8 cellular contexts compared by ENCODE assay signal in genomic region chr2:157480182-157480961, GRCh38. TPM values are rescaled to one million over a fixed set of nuclear protein-coding genes. Genes with fewer than 3 reads are reported as not detected.
DNase-seq lines count a peak whose midpoint lies in the region; ATAC-seq, FAIRE-seq and TF ChIP-seq lines count a peak whose summit lies in the region.
"Had no signal": no experiment of that assay in that cellular context is flagged by ENCODE, and none has a peak within 500 bp of the region (broad histone marks: within the 10 kb centered on the region; RNA-seq: fewer than 3 reads in every experiment).

No MANE protein-coding gene starts in this region.

- H3K9me3 ChIP-seq in kidney (ENCODE audit: control insufficient read depth in 1 of 2, low read length in 2 of 2), result no peaks in the 10 kb centered on the region
- H3K9me3 ChIP-seq: thoracic aorta had no signal

- H3K4me1 ChIP-seq in kidney (ENCODE audit: control insufficient read depth in 1 of 2, insufficient read depth in 1 of 2, low read depth in 1 of 2, low read length in 2 of 2), result peaks cover 0 to 2% of the 10 kb centered on the region in 2 donors

- H3K36me3 ChIP-seq in kidney (ENCODE audit: control insufficient read depth in 1 of 2, insufficient read depth in 2 of 2, low read length in 2 of 2), result no peaks in the 10 kb centered on the region
- H3K36me3 ChIP-seq: thoracic aorta had no signal

- H3K27ac ChIP-seq in kidney (ENCODE audit: low read depth in 2 of 2, low read length in 2 of 2), result no peak overlapping the region
- H3K27ac ChIP-seq: thoracic aorta had no signal

- H3K4me3 ChIP-seq in kidney (ENCODE audit: low read length in 2 of 2), result no peak overlapping the region
- H3K4me3 ChIP-seq: thoracic aorta had no signal

- no peak overlapping the region for H3K9ac ChIP-seq in kidney (ENCODE audit: low read length in 2 of 2)

- no peaks in the 10 kb centered on the region for H3K36me3 Mint-ChIP-seq in activated B cell treated with CpG ODN at 0.5 μM for 24 hours (ENCODE audit: low read depth)

- no peaks in the 10 kb centered on the region for H3K9me3 Mint-ChIP-seq in activated B cell treated with CpG ODN at 0.5 μM for 24 hours

- no peak overlapping the region for H3K4me3 Mint-ChIP-seq in activated B cell treated with CpG ODN at 0.5 μM for 24 hours

- ATAC-seq in GM18870 (IDR thresholded peaks at IDR 0.05; ENCODE audit: unreplicated experiment) (peak; percentile 79), HG02759 (IDR thresholded peaks at IDR 0.05; ENCODE audit: unreplicated experiment) (peak; percentile 92), activated B cell treated with CpG ODN at 0.5 μM for 24 hours (ENCODE audit: low read depth) (no peak)

- TF ChIP-seq CTCF in activated B cell treated with CpG ODN at 0.5 μM for 24 hours (IDR thresholded peaks at IDR 0.05) (no peak), kidney (IDR thresholded peaks at IDR 0.05; ENCODE audit: borderline replicate concordance, extremely low read depth, insufficient read depth) (no peak)

- POLR2A ChIA-PET in activated B cell treated with CpG ODN at 0.5 μM for 24 hours (lab: Charles Lee), result interaction anchor here (0.7 to 1.6 kb wide), 2 partner anchors 11 to 37 kb away, joined by 3 to 8 read pairs; no protein-coding TSS in a partner anchor

- no peaks in the 10 kb centered on the region for H3K27me3 Mint-ChIP-seq in activated B cell treated with CpG ODN at 0.5 μM for 24 hours

- no peak for FAIRE-seq in kidney (lab: Jason Lieb, UNC)

- no peak for DNase-seq in activated B cell treated with CpG ODN at 0.5 μM for 24 hours
- peak; percentile 57 for DNase-seq in kidney
- DNase-seq in DMS53 (lab: John Stamatoyannopoulos, UW), result no peak
- DNase-seq in kidney tubule cell (ENCODE audit: low spot score), result no peak
- no peak for DNase-seq in NCI-H748 treated with DMSO at 0.1 percent for 48 hours (lab: John Stamatoyannopoulos, UW)

- peak overlapping the region; percentile 30 for H3K27ac Mint-ChIP-seq in activated B cell treated with CpG ODN at 0.5 μM for 24 hours

- peaks cover 22% of the 10 kb centered on the region for H3K4me1 Mint-ChIP-seq in activated B cell treated with CpG ODN at 0.5 μM for 24 hours

- CTCF ChIA-PET in activated B cell treated with CpG ODN at 0.5 μM for 24 hours (lab: Charles Lee), result interaction anchor here (0.6 to 1.7 kb wide), 4 partner anchors 12 to 532 kb away, joined by 3 to 4 read pairs (median 4); no protein-coding TSS in a partner anchor

- intact Hi-C loops in activated B cell treated with CpG ODN at 0.5 μM for 24 hours (cut with micrococcal nuclease), result no loop called here
- intact Hi-C loops in kidney (cut with DNase I), result no loop called here

RNA-seq across cellular contexts. Expression of gene CYTIP, which starts 36.5 kb away (rescaled TPM):
- total RNA-seq in activated B cell treated with CpG ODN at 0.5 μM for 24 hours (129 and 130 TPM in 2 replicates), kidney (24.0 TPM)
- polyA plus RNA-seq in kidney (ENCODE audit: insufficient read depth, low read depth, low replicate concordance), result 3.5 TPM
